ENCODE assay signal across 14 cellular contexts in genomic region chr5:111389390-111390082, GRCh38.
DNase-seq lines count a peak whose midpoint lies in the region; ATAC-seq, FAIRE-seq and TF ChIP-seq lines count a peak whose summit lies in the region.
"Had no signal": no experiment of that assay in that cellular context is flagged by ENCODE, and none has a peak within 500 bp of the region (broad histone marks: within the 10 kb centered on the region; RNA-seq: fewer than 3 reads in every experiment).

No MANE protein-coding gene starts in this region.

- FAIRE-seq in RCC 7860 (lab: Jason Lieb, UNC) = peak; percentile 93

- H3K9me3 Mint-ChIP-seq in activated T-cell treated with anti-CD3 and anti-CD28 coated beads, Interleukin-2, amount 50 U/mL, for 72 hours = no peaks in the 10 kb centered on the region
- H3K9me3 Mint-ChIP-seq in stimulated activated naive CD8-positive, alpha-beta T cell treated with anti-CD3 and anti-CD28 coated beads, Interleukin-15, Interleukin-2, amounts not matched to agents 100 ng/mL and 50 ng/mL, for 24 hours = no peaks in the 10 kb centered on the region

- H3K4me3 Mint-ChIP-seq in activated T-cell treated with anti-CD3 and anti-CD28 coated beads, Interleukin-2, amount 50 U/mL, for 72 hours = no peak overlapping the region
- peak overlapping the region; percentile 30 for H3K4me3 Mint-ChIP-seq in stimulated activated naive CD8-positive, alpha-beta T cell treated with anti-CD3 and anti-CD28 coated beads, Interleukin-15, Interleukin-2, amounts not matched to agents 100 ng/mL and 50 ng/mL, for 24 hours
- H3K4me3 Mint-ChIP-seq: B cell had no signal

- peak; percentile 17 for TF ChIP-seq CTCF in epithelial cell of esophagus (IDR thresholded peaks at IDR 0.05; ENCODE audit: insufficient read depth, low read depth, low read length, missing control alignments)

- peak overlapping the region; percentile 30 for H3K27ac Mint-ChIP-seq in activated T-cell treated with anti-CD3 and anti-CD28 coated beads, Interleukin-2, amount 50 U/mL, for 72 hours
- peak overlapping the region; percentile 59 for H3K27ac Mint-ChIP-seq in stimulated activated naive CD8-positive, alpha-beta T cell treated with anti-CD3 and anti-CD28 coated beads, Interleukin-15, Interleukin-2, amounts not matched to agents 100 ng/mL and 50 ng/mL, for 24 hours
- H3K27ac Mint-ChIP-seq: B cell had no signal

- no peak overlapping the region for H3K4me3 ChIP-seq in epithelial cell of esophagus (ENCODE audit: low read length)
- H3K4me3 ChIP-seq: ovary had no signal

- no peaks in the 10 kb centered on the region for H3K27me3 Mint-ChIP-seq in activated T-cell treated with anti-CD3 and anti-CD28 coated beads, Interleukin-2, amount 50 U/mL, for 72 hours (ENCODE audit: low read depth)
- no peaks in the 10 kb centered on the region for H3K27me3 Mint-ChIP-seq in stimulated activated naive CD8-positive, alpha-beta T cell treated with anti-CD3 and anti-CD28 coated beads, Interleukin-15, Interleukin-2, amounts not matched to agents 100 ng/mL and 50 ng/mL, for 24 hours
- H3K27me3 Mint-ChIP-seq: B cell had no signal

- H3K36me3 Mint-ChIP-seq in activated T-cell treated with anti-CD3 and anti-CD28 coated beads, Interleukin-2, amount 50 U/mL, for 72 hours (ENCODE audit: insufficient read depth in 2 of 2) = peaks cover 6 to 20% of the 10 kb centered on the region in 2 donors
- H3K36me3 Mint-ChIP-seq in stimulated activated naive CD8-positive, alpha-beta T cell treated with anti-CD3 and anti-CD28 coated beads, Interleukin-15, Interleukin-2, amounts not matched to agents 100 ng/mL and 50 ng/mL, for 24 hours (ENCODE audit: low read depth) = peaks cover 39% of the 10 kb centered on the region

- no peak for DNase-seq in activated T-cell treated with anti-CD3 and anti-CD28 coated beads, Interleukin-2, amount 50 U/mL, for 72 hours
- no peak for DNase-seq in activated T-cell treated with anti-CD3 and anti-CD28 coated beads for 4 hours
- peak; percentile 83 for DNase-seq in RCC 7860 (ENCODE audit: low spot score)
- peak; percentile 88 for DNase-seq in epithelial cell of esophagus (ENCODE audit: low read depth)
- no peak for DNase-seq in DMS114 treated with DMSO at 0.1 percent for 48 hours (lab: John Stamatoyannopoulos, UW; ENCODE audit: unreplicated experiment)
- DNase-seq in superior temporal gyrus (ENCODE audit: extremely low spot score) = no peak
- DNase-seq in NCI-H187 treated with DMSO at 0.1 percent for 48 hours (lab: John Stamatoyannopoulos, UW) = no peak
- DNase-seq: cortex of kidney, NCI-H446 treated with DMSO at 0.1 percent for 48 hours, ovary, RPMI8226, WERI-Rb-1 had no signal

- peaks cover 24% of the 10 kb centered on the region for H3K4me1 Mint-ChIP-seq in activated T-cell treated with anti-CD3 and anti-CD28 coated beads, Interleukin-2, amount 50 U/mL, for 72 hours (ENCODE audit: low read depth)
- peaks cover 15% of the 10 kb centered on the region for H3K4me1 Mint-ChIP-seq in stimulated activated naive CD8-positive, alpha-beta T cell treated with anti-CD3 and anti-CD28 coated beads, Interleukin-15, Interleukin-2, amounts not matched to agents 100 ng/mL and 50 ng/mL, for 24 hours (ENCODE audit: low read depth)
- H3K4me1 Mint-ChIP-seq: B cell had no signal

- peak; percentile 67 to 75 for ATAC-seq in activated T-cell treated with anti-CD3 and anti-CD28 coated beads, Interleukin-2, amount 50 U/mL, for 72 hours (replicated peaks in 1 of 2)

Comparison
In these comparisons a context has a peak if more than half of its experiments do, and no peak if none do; other contexts are left out.
1. DNase-seq: peak in RCC 7860 (single experiment) and epithelial cell of esophagus (single experiment); none in activated T-cell treated with anti-CD3 and anti-CD28 coated beads, Interleukin-2, amount 50 U/mL, for 72 hours (0 of 2), activated T-cell treated with anti-CD3 and anti-CD28 coated beads for 4 hours (single experiment), DMS114 treated with DMSO at 0.1 percent for 48 hours (single experiment), superior temporal gyrus (single experiment) and NCI-H187 treated with DMSO at 0.1 percent for 48 hours (single experiment).